In the genomic region with DNA sequence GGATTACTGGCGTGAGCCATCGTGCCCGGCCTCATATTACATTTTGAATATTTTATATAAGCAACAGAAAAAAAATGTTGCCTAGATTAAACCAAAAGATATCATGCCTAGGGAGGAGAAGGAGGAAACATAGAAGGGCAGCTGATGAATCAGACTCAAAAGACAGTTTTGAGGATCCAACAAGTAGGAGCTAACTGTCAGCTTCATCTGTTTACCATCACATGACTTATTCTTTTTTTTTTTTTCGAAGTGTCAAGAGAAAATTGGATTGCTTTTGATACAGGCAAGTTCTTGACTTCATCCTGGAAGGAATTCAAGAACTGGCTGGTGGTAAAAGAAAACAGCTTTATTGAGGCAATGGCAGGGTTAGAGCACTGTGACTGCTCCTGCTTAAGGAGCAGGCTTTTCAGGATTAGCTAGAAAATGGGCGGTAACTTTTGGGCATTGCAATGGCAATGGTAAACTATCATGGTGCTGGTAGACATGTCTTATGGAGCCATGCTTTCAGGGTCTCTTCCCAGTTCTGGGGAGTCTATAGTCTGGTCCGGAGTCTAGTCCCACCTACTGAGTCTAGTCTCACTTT, we compare ENCODE assay signal across 15 cellular contexts.
DNase-seq lines count a peak whose midpoint lies in the region; TF ChIP-seq lines count a peak whose summit lies in the region.
"Had no signal": no experiment of that assay in that cellular context is flagged by ENCODE, and none has a peak within 500 bp of the region (broad histone marks: within the 10 kb centered on the region; RNA-seq: fewer than 3 reads in every experiment).

No MANE protein-coding gene starts in this region.

- no peaks in the 10 kb centered on the region for H3K27me3 ChIP-seq in endodermal cell (ENCODE audit: control insufficient read depth, insufficient read depth, low read length, poor library complexity, severe bottlenecking)
- H3K27me3 ChIP-seq: Peyer's patch had no signal

- DNase-seq in EH (ENCODE audit: low read depth) (peak; percentile 57), M059J (ENCODE audit: low read depth) (peak; percentile 72), amniotic epithelial cell (ENCODE audit: low read depth) (peak; percentile 80), foreskin melanocyte (peak; percentile 7), NCI-H2196 treated with DMSO at 0.1 percent for 48 hours (lab: John Stamatoyannopoulos, UW; ENCODE audit: unreplicated experiment) (no peak), cerebellum (ENCODE audit: low spot score) (no peak), HuH-7.5 (ENCODE audit: low spot score) (no peak), endodermal cell (no peak)
- DNase-seq: C1 segment of cervical spinal cord, DMS 273 treated with DMSO at 0.1 percent for 48 hours, EL, NCI-H187 treated with DMSO at 0.1 percent for 48 hours, NCI-H774, Peyer's patch had no signal

- H3K36me3 ChIP-seq in endodermal cell (ENCODE audit: control insufficient read depth, insufficient read depth, low read length), result no peaks in the 10 kb centered on the region
- H3K36me3 ChIP-seq: Peyer's patch had no signal

- H3K4me1 ChIP-seq in endodermal cell (ENCODE audit: control insufficient read depth, insufficient read depth, low read length), result no peaks in the 10 kb centered on the region
- H3K4me1 ChIP-seq: Peyer's patch had no signal

- no peak overlapping the region for H3K4me3 ChIP-seq in endodermal cell (ENCODE audit: low read length)
- H3K4me3 ChIP-seq: Peyer's patch had no signal

- H3K4me1 Mint-ChIP-seq in endodermal cell, result peaks cover 2% of the 10 kb centered on the region

- no peaks in the 10 kb centered on the region for H3K36me3 Mint-ChIP-seq in endodermal cell (ENCODE audit: low read depth)
- H3K36me3 Mint-ChIP-seq: IgD-negative memory B cell had no signal

- no peak overlapping the region for H3K4me3 Mint-ChIP-seq in endodermal cell
- H3K4me3 Mint-ChIP-seq: IgD-negative memory B cell had no signal

- no peak for TF ChIP-seq CTCF in endodermal cell (conservative IDR thresholded peaks at IDR 0.05)

- no peaks in the 10 kb centered on the region for H3K27me3 Mint-ChIP-seq in endodermal cell (ENCODE audit: insufficient read depth)

- WGBS in endodermal cell (ENCODE audit: insufficient coverage in 1 of 2, insufficient read length in 1 of 2), 2 experiments, result 83 to 95% methylated on average over 2 to 3 of the region's 6 CpGs

- H3K9me3 Mint-ChIP-seq in endodermal cell, result no peaks in the 10 kb centered on the region
- H3K9me3 Mint-ChIP-seq: IgD-negative memory B cell had no signal

- no peak overlapping the region for H3K27ac Mint-ChIP-seq in endodermal cell

- no peaks in the 10 kb centered on the region for H3K9me3 ChIP-seq in endodermal cell (ENCODE audit: control insufficient read depth, low read length)
- H3K9me3 ChIP-seq: Peyer's patch had no signal

- no peak overlapping the region for H3K9ac ChIP-seq in endodermal cell (ENCODE audit: extremely low read depth, low read length, poor library complexity, severe bottlenecking)

- H3K27ac ChIP-seq in endodermal cell (ENCODE audit: low read depth, low read length), result no peak overlapping the region
- H3K27ac ChIP-seq: Peyer's patch had no signal

Comparison
In these comparisons a context has a peak if more than half of its experiments do, and no peak if none do; other contexts are left out.
1. DNase-seq: peak in EH (single experiment), M059J (single experiment), amniotic epithelial cell (single experiment) and foreskin melanocyte (single experiment); none in NCI-H2196 treated with DMSO at 0.1 percent for 48 hours (single experiment), cerebellum (single experiment), HuH-7.5 (single experiment) and endodermal cell (single experiment).